In the genomic region with DNA sequence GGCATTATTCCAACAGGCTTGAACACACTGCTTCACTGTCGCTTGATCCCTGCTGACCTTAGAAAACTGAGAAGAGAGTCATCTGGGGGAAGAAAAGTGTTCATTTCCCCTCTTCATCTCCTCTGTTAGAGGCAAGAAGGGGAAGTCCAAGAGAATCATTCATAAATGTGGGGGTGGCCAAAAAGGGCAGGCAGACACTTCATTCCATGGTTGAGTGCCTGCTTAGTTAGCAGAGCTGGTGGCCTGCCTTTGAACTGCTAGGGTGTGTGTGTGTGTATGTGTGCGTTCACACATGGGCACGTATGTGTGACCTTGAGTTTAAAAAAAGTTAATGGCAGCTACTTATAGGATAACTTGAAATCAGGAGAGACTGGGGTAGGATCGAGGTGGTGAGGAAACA, we compare ENCODE assay signal across 12 cellular contexts. TPM values are rescaled to one million over a fixed set of nuclear protein-coding genes. Genes with fewer than 3 reads are reported as not detected.
A peak's percentile ranks its signal among the peaks of the same experiment; 100 is the strongest.
DNase-seq lines count a peak whose midpoint lies in the region; ATAC-seq and TF ChIP-seq lines count a peak whose summit lies in the region.
"Had no signal": no experiment of that assay in that cellular context is flagged by ENCODE, and none has a peak within 500 bp of the region (broad histone marks: within the 10 kb centered on the region; RNA-seq: fewer than 3 reads in every experiment).

No MANE protein-coding gene starts in this region.

- H2AFZ ChIP-seq in neural progenitor cell (replicated peaks) = no peak overlapping the region

- no peak overlapping the region for H3K4me3 ChIP-seq in neural progenitor cell

- H3K4me3 Mint-ChIP-seq in neural progenitor cell = no peak overlapping the region
- H3K4me3 Mint-ChIP-seq in activated T-helper 1 cell treated with anti-CD3 and anti-CD28 coated beads, Interleukin-12 subunit alpha, Interleukin-12 subunit beta, Interleukin-2, Interleukin-4 antibody, amounts not matched to agents 30 ng/mL and 10 ng/mL and 1 ng/mL, durations not matched to agents 14 hours and 24 hours and 36 hours = no peak overlapping the region
- H3K4me3 Mint-ChIP-seq: central memory CD8-positive, alpha-beta T cell had no signal

- H3F3A ChIP-seq in neural progenitor cell (ENCODE audit: low read depth) = no peaks in the 10 kb centered on the region

- no peak overlapping the region for H3K27ac ChIP-seq in neural progenitor cell
- H3K27ac ChIP-seq: WERI-Rb-1 had no signal

- H3K27me3 ChIP-seq in neural progenitor cell = no peaks in the 10 kb centered on the region

- H4K20me1 ChIP-seq in neural progenitor cell (ENCODE audit: low read depth) = no peaks in the 10 kb centered on the region

- H3K4me1 Mint-ChIP-seq in neural progenitor cell = peaks cover 21% of the 10 kb centered on the region
- peaks cover 5% of the 10 kb centered on the region for H3K4me1 Mint-ChIP-seq in activated T-helper 1 cell treated with anti-CD3 and anti-CD28 coated beads, Interleukin-12 subunit alpha, Interleukin-12 subunit beta, Interleukin-2, Interleukin-4 antibody, amounts not matched to agents 30 ng/mL and 10 ng/mL and 1 ng/mL, durations not matched to agents 14 hours and 24 hours and 36 hours (ENCODE audit: low read depth)
- H3K4me1 Mint-ChIP-seq: central memory CD8-positive, alpha-beta T cell had no signal

- H3K9me3 ChIP-seq in neural progenitor cell (ENCODE audit: low read depth) = no peaks in the 10 kb centered on the region

- peak; percentile 100 for ATAC-seq in GM18907 (IDR thresholded peaks at IDR 0.05; ENCODE audit: unreplicated experiment)
- ATAC-seq in GM21786 (IDR thresholded peaks at IDR 0.05; ENCODE audit: unreplicated experiment) = peak; percentile 99
- peak; percentile 99 for ATAC-seq in HG03558 (IDR thresholded peaks at IDR 0.05; ENCODE audit: extremely low read depth, unreplicated experiment)

- no peaks in the 10 kb centered on the region for H3K36me3 ChIP-seq in neural progenitor cell
- H3K36me3 ChIP-seq: WERI-Rb-1 had no signal

- peaks cover 5% of the 10 kb centered on the region for H3K27me3 Mint-ChIP-seq in neural progenitor cell (ENCODE audit: insufficient read depth, low read depth)
- H3K27me3 Mint-ChIP-seq in activated T-helper 1 cell treated with anti-CD3 and anti-CD28 coated beads, Interleukin-12 subunit alpha, Interleukin-12 subunit beta, Interleukin-2, Interleukin-4 antibody, amounts not matched to agents 30 ng/mL and 10 ng/mL and 1 ng/mL, durations not matched to agents 14 hours and 24 hours and 36 hours (ENCODE audit: insufficient read depth) = peaks cover 22% of the 10 kb centered on the region

- no peaks in the 10 kb centered on the region for H3K36me3 Mint-ChIP-seq in neural progenitor cell
- H3K36me3 Mint-ChIP-seq in activated T-helper 1 cell treated with anti-CD3 and anti-CD28 coated beads, Interleukin-12 subunit alpha, Interleukin-12 subunit beta, Interleukin-2, Interleukin-4 antibody, amounts not matched to agents 30 ng/mL and 10 ng/mL and 1 ng/mL, durations not matched to agents 14 hours and 24 hours and 36 hours (ENCODE audit: low read depth) = no peaks in the 10 kb centered on the region

- H3K9ac ChIP-seq in neural progenitor cell = no peak overlapping the region

- peak overlapping the region; percentile 21 for H3K27ac Mint-ChIP-seq in neural progenitor cell
- no peak overlapping the region for H3K27ac Mint-ChIP-seq in activated T-helper 1 cell treated with anti-CD3 and anti-CD28 coated beads, Interleukin-12 subunit alpha, Interleukin-12 subunit beta, Interleukin-2, Interleukin-4 antibody, amounts not matched to agents 30 ng/mL and 10 ng/mL and 1 ng/mL, durations not matched to agents 14 hours and 24 hours and 36 hours

- H3K4me1 ChIP-seq in neural progenitor cell = no peaks in the 10 kb centered on the region

- intact Hi-C loops in activated T-helper 1 cell treated with anti-CD3 and anti-CD28 coated beads, Interleukin-12 subunit alpha, Interleukin-12 subunit beta, Interleukin-2, Interleukin-4 antibody, amounts not matched to agents 30 ng/mL and 10 ng/mL and 1 ng/mL, durations not matched to agents 14 hours and 24 hours and 36 hours (cut with micrococcal nuclease) = no loop called here

- H3K79me2 ChIP-seq in neural progenitor cell (ENCODE audit: low read depth) = no peaks in the 10 kb centered on the region

- no peak for DNase-seq in neural progenitor cell (ENCODE audit: low spot score)
- DNase-seq in activated T-helper 1 cell treated with anti-CD3 and anti-CD28 coated beads, Interleukin-12 subunit alpha, Interleukin-12 subunit beta, Interleukin-2, Interleukin-4 antibody, amounts not matched to agents 30 ng/mL and 10 ng/mL and 1 ng/mL, durations not matched to agents 14 hours and 24 hours and 36 hours (ENCODE audit: low spot score) = no peak
- no peak for DNase-seq in DMS 273 (lab: John Stamatoyannopoulos, UW; ENCODE audit: unreplicated experiment)
- DNase-seq in SIG-M5 (lab: John Stamatoyannopoulos, UW) = no peak
- DNase-seq: GOT3, kidney, NCI-H2171 treated with DMSO at 0.1 percent for 48 hours, WERI-Rb-1 had no signal

- no peaks in the 10 kb centered on the region for H3K9me3 Mint-ChIP-seq in neural progenitor cell
- no peaks in the 10 kb centered on the region for H3K9me3 Mint-ChIP-seq in activated T-helper 1 cell treated with anti-CD3 and anti-CD28 coated beads, Interleukin-12 subunit alpha, Interleukin-12 subunit beta, Interleukin-2, Interleukin-4 antibody, amounts not matched to agents 30 ng/mL and 10 ng/mL and 1 ng/mL, durations not matched to agents 14 hours and 24 hours and 36 hours
- H3K9me3 Mint-ChIP-seq: central memory CD8-positive, alpha-beta T cell had no signal

- TF ChIP-seq CTCF in neural progenitor cell (IDR thresholded peaks at IDR 0.05) = no peak

- H3K4me2 ChIP-seq in neural progenitor cell = no peak overlapping the region

RNA-seq across cellular contexts. Expression of gene RFPL4B, which starts 39.4 kb away (rescaled TPM):
- total RNA-seq in neural progenitor cell (ENCODE audit: low replicate concordance) = not detected in 2 replicates
- not detected in 2 replicates for total RNA-seq in activated T-helper 1 cell treated with anti-CD3 and anti-CD28 coated beads, Interleukin-12 subunit alpha, Interleukin-12 subunit beta, Interleukin-2, Interleukin-4 antibody, amounts not matched to agents 30 ng/mL and 10 ng/mL and 1 ng/mL, durations not matched to agents 14 hours and 24 hours and 36 hours
- total RNA-seq: kidney had no signal

RNA-seq across cellular contexts. Expression of gene LAMA4, which starts 53.3 kb away (rescaled TPM):
- 0.50 and 0.56 TPM in 2 replicates for total RNA-seq in neural progenitor cell (ENCODE audit: low replicate concordance)
- total RNA-seq in activated T-helper 1 cell treated with anti-CD3 and anti-CD28 coated beads, Interleukin-12 subunit alpha, Interleukin-12 subunit beta, Interleukin-2, Interleukin-4 antibody, amounts not matched to agents 30 ng/mL and 10 ng/mL and 1 ng/mL, durations not matched to agents 14 hours and 24 hours and 36 hours = not detected in 2 replicates
